In genomic region chr22:46251266-46251665, GRCh38 we compare ENCODE assay signal across 9 cellular contexts. TPM values are rescaled to one million over a fixed set of nuclear protein-coding genes. Genes with fewer than 3 reads are reported as not detected.
DNase-seq lines count a peak whose midpoint lies in the region; ATAC-seq and TF ChIP-seq lines count a peak whose summit lies in the region.
"Had no signal": no experiment of that assay in that cellular context is flagged by ENCODE, and none has a peak within 500 bp of the region (broad histone marks: within the 10 kb centered on the region; RNA-seq: fewer than 3 reads in every experiment).

No MANE protein-coding gene starts in this region.

- H4K20me1 ChIP-seq in PC-9 (ENCODE audit: insufficient read depth): no peaks in the 10 kb centered on the region

- peaks cover 1% of the 10 kb centered on the region for H3K36me3 Mint-ChIP-seq in progenitor cell of endocrine pancreas (ENCODE audit: insufficient read depth)

- no peak overlapping the region for H3K27ac ChIP-seq in PC-9

- no peaks in the 10 kb centered on the region for H3K9me2 ChIP-seq in PC-9 (ENCODE audit: insufficient read depth)

- DNase-seq in PC-9 (no peak), epithelial cell of proximal tubule (ENCODE audit: low read depth) (no peak), progenitor cell of endocrine pancreas (ENCODE audit: low spot score, unreplicated experiment) (no peak), middle frontal gyrus (ENCODE audit: extremely low spot score, low spot score) (no peak), NCI-H2029 treated with DMSO at 0.1 percent for 48 hours (lab: John Stamatoyannopoulos, UW) (no peak), NCI-H446 (lab: John Stamatoyannopoulos, UW) (no peak)
- DNase-seq: NCI-H1092 had no signal

- POLR2A ChIA-PET in PC-9 (lab: Charles Lee; ENCODE audit: unreplicated experiment): no interaction called here

- H3K79me2 ChIP-seq in PC-9 (ENCODE audit: low read depth): peaks cover 22% of the 10 kb centered on the region

- H3K36me3 ChIP-seq in PC-9 (ENCODE audit: low read depth): no peaks in the 10 kb centered on the region

- H3K4me1 Mint-ChIP-seq in progenitor cell of endocrine pancreas (ENCODE audit: low read depth): peaks cover 8% of the 10 kb centered on the region

- no peak for ATAC-seq in HG03457 (IDR thresholded peaks at IDR 0.05; ENCODE audit: unreplicated experiment)

- H3K4me3 ChIP-seq in GM08714 (ENCODE audit: low read length): peak overlapping the region; percentile 71; the same call in 1 of the 2 replicates
- peak overlapping the region; percentile 87 for H3K4me3 ChIP-seq in PC-9
- peak overlapping the region; percentile 89 for H3K4me3 ChIP-seq in epithelial cell of proximal tubule (ENCODE audit: low read depth, low read length)

- CTCF ChIA-PET in PC-9 (lab: Charles Lee): no interaction called here

- H3F3A ChIP-seq in PC-9 (ENCODE audit: insufficient read depth, low read depth): peaks cover 3% of the 10 kb centered on the region

- H3K9me3 Mint-ChIP-seq in progenitor cell of endocrine pancreas (ENCODE audit: low read depth): no peaks in the 10 kb centered on the region

- H3K27ac Mint-ChIP-seq in progenitor cell of endocrine pancreas: no peak overlapping the region

- H3K9me3 ChIP-seq in PC-9 (ENCODE audit: insufficient read depth, low read depth): no peaks in the 10 kb centered on the region

- H3K4me1 ChIP-seq in PC-9 (replicated peaks; ENCODE audit: insufficient read depth): peaks cover 24% of the 10 kb centered on the region

- no peaks in the 10 kb centered on the region for H3K27me3 Mint-ChIP-seq in progenitor cell of endocrine pancreas

- TF ChIP-seq CTCF in PC-9 (conservative IDR thresholded peaks at IDR 0.05) (no peak), epithelial cell of proximal tubule (conservative IDR thresholded peaks at IDR 0.05; ENCODE audit: low read depth, low read length) (no peak), progenitor cell of endocrine pancreas (IDR thresholded peaks at IDR 0.05; ENCODE audit: unreplicated experiment) (no peak)

- intact Hi-C loops in PC-9 (cut with micrococcal nuclease; ENCODE audit: unreplicated experiment): no loop called here

- H3K4me3 Mint-ChIP-seq in progenitor cell of endocrine pancreas (ENCODE audit: low read depth): peak overlapping the region; percentile 77

- H3K4me2 ChIP-seq in PC-9: peak overlapping the region; percentile 87

- H3K27me3 ChIP-seq in PC-9 (ENCODE audit: insufficient read depth, low read depth): no peaks in the 10 kb centered on the region

- BruUV-seq in PC-9 (replicated peaks; lab: Mats Ljungman, UMichigan): TSS peak; percentile 66

- H2AFZ ChIP-seq in PC-9: peak overlapping the region; percentile 93

RNA-seq across cellular contexts. Expression of gene CDPF1, which starts 1.2 kb away (rescaled TPM):
- total RNA-seq in PC-9 (2021) (15.0 and 16.0 TPM in 2 replicates), epithelial cell of proximal tubule (7.0 and 10.3 TPM in 2 replicates), progenitor cell of endocrine pancreas (10.0 and 12.0 TPM in 2 replicates)

RNA-seq across cellular contexts. Expression of gene PKDREJ, which starts 11.9 kb away (rescaled TPM):
- total RNA-seq in PC-9 (2021) (not detected in 2 replicates), epithelial cell of proximal tubule (not detected in 2 replicates), progenitor cell of endocrine pancreas (0.04 TPM in 1 of 2 replicates, not detected in the other)

RNA-seq across cellular contexts. Expression of gene TTC38, which starts 16.5 kb away (rescaled TPM):
- total RNA-seq in PC-9 (2021): 13.1 and 15.2 TPM in 2 replicates
- total RNA-seq in epithelial cell of proximal tubule: 45.4 and 60.7 TPM in 2 replicates
- 43.4 and 47.3 TPM in 2 replicates for total RNA-seq in progenitor cell of endocrine pancreas

RNA-seq across cellular contexts. Expression of gene GTSE1, which starts 45.4 kb away (rescaled TPM):
- total RNA-seq in PC-9 (2021): 51.5 and 64.6 TPM in 2 replicates
- total RNA-seq in epithelial cell of proximal tubule: 18.2 and 35.8 TPM in 2 replicates
- total RNA-seq in progenitor cell of endocrine pancreas: 24.2 and 25.1 TPM in 2 replicates
